ENCODE assay signal across 8 cellular contexts in the genomic region with DNA sequence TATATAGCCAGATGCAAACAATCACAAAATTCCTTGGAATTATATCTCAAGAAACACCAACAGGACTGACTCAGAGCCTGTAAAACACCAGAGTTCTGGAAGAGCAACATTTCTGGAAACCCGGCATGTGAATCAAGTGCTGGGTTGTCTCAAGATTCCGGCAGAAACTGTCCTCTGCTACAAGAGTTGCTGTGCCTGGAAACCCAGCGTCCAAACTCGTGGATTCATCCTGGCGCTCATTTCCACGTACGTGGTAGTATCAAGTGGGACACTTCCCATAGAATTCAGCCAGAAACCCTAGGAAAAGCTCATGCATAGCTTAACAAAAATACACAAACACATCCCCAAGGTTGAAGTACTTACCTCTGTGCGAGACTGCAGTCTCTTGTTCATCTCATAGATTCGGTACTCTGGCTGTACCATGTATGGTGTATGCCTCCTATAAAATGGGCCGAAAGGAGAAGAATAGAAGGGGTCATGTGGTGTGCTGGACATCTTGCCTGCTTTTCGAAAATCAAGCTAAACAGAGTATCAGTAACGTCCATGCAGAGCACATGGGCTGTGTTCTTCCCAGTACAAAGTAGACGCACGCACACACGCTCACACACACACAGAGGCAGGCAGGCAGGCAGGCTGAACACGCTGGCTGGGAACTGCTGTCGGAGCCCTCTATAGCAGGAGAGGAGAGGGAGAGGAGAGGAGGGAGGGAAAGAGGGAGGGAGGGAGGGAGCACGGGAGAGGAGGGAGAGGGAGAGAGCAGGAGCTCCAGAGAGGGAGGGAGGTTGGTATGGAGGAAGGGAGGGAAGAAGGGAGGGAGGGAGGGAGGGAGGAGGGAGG. TPM values are rescaled to one million over a fixed set of nuclear protein-coding genes. Genes with fewer than 3 reads are reported as not detected.
DNase-seq lines count a peak whose midpoint lies in the region; ATAC-seq, FAIRE-seq and TF ChIP-seq lines count a peak whose summit lies in the region.

A gene (minus strand): TSS at position 655 of the 837 bp plus-strand sequence.

- H3K36me3 ChIP-seq in IMR-90 (ENCODE audit: control insufficient read depth, insufficient read depth, low read length): no peaks in the 10 kb centered on the region
- no peaks in the 10 kb centered on the region for H3K36me3 ChIP-seq in liver (ENCODE audit: control insufficient read depth in 4 of 4, insufficient read depth in 3 of 4, low read depth in 1 of 4, low read length in 3 of 4)
- no peaks in the 10 kb centered on the region for H3K36me3 ChIP-seq in stomach

- TF ChIP-seq POLR2A in IMR-90 (IDR thresholded peaks at IDR 0.05; ENCODE audit: low read depth, low read length): no peak
- TF ChIP-seq POLR2A in stomach (IDR thresholded peaks at IDR 0.05): no peak

- peak within 1 kb of the TSS; percentile 54 for H2AK5ac ChIP-seq in IMR-90 (ENCODE audit: low read depth, low read length)

- peak within 1 kb of the TSS; percentile 90 for H3K18ac ChIP-seq in IMR-90 (ENCODE audit: low read depth, low read length)

- peaks cover 0 to 16% of the 10 kb centered on the region in 2 experiments; a peak in 3 of 4 replicates for H3K79me1 ChIP-seq in IMR-90 (ENCODE audit: low read depth in 1 of 2, low read length in 2 of 2)

- no peak for TF ChIP-seq CTCF in IMR-90 (conservative IDR thresholded peaks at IDR 0.05; ENCODE audit: low read depth, low read length)
- TF ChIP-seq CTCF in liver (IDR thresholded peaks at IDR 0.05; ENCODE audit: low read depth, low read length, missing input control): no peak
- TF ChIP-seq CTCF in stomach (IDR thresholded peaks at IDR 0.05): no peak

- H2AK9ac ChIP-seq in IMR-90 (replicated peaks; ENCODE audit: low read depth, low read length, poor library complexity): peak within 1 kb of the TSS; percentile 56

- CTCF ChIA-PET in IMR-90 (lab: Yijun Ruan, JAX): interaction anchor here (0.5 to 1.6 kb wide), 4 partner anchors 19 to 426 kb away, joined by 3 to 6 read pairs (median 3); no protein-coding TSS in a partner anchor

- H3K9me1 ChIP-seq in IMR-90 (ENCODE audit: insufficient read depth, low read length): no peaks in the 10 kb centered on the region

- WGBS in IMR-90 (ENCODE audit: extremely low coverage in 2 of 2, insufficient read length in 1 of 2), 2 experiments: 0% methylated on average over 6 of the region's 18 CpGs; no CpG with 5 or more reads in 1 of the 2 experiments
- WGBS in liver: 10% methylated on average over 18 of the region's 18 CpGs
- WGBS in stomach, 5 donors: 2 to 7% (median 5%) methylated on average over 17 to 18 of the region's 18 CpGs

- in situ Hi-C loops in IMR-90 (cut with MboI; ENCODE audit: low sequenced_read_pairs): no loop called here

- H2BK15ac ChIP-seq in IMR-90 (ENCODE audit: low read depth, low read length): peak within 1 kb of the TSS; percentile 84; the same call in 1 of the 3 replicates

- TF ChIP-seq RAD21 in IMR-90 (IDR thresholded peaks at IDR 0.05; ENCODE audit: low read length) (no peak; the same call in 1 of the 2 replicates), liver (IDR thresholded peaks at IDR 0.05) (peak in 1 of 2 donors; percentile 51)

- peak within 1 kb of the TSS; percentile 90 for H2BK20ac ChIP-seq in IMR-90 (ENCODE audit: low read depth, low read length)

- peak within 1 kb of the TSS; percentile 82 for H3K23ac ChIP-seq in IMR-90 (ENCODE audit: low read depth, low read length)

- H3K4me2 ChIP-seq in IMR-90 (ENCODE audit: low read depth, low read length): peak within 1 kb of the TSS; percentile 97

- H2BK5ac ChIP-seq in IMR-90 (ENCODE audit: low read depth, low read length, poor library complexity, severe bottlenecking): peak within 1 kb of the TSS; percentile 86

- POLR2A ChIA-PET in IMR-90 (lab: Charles Lee; ENCODE audit: unreplicated experiment): interaction anchor here (0.7 kb wide), 1 partner anchor 23 kb away, joined by 4 read pairs; no protein-coding TSS in a partner anchor

- peak within 1 kb of the TSS; percentile 85 for H3K56ac ChIP-seq in IMR-90 (ENCODE audit: extremely low read depth, insufficient read depth, low read length)

- peak within 1 kb of the TSS; percentile 59 to 94 for H4K8ac ChIP-seq in IMR-90 (ENCODE audit: low read depth in 2 of 2, low read length in 2 of 2)

- ATAC-seq in IMR-90 (ENCODE audit: low read depth) (peak; percentile 81), GM21381 (IDR thresholded peaks at IDR 0.05; ENCODE audit: unreplicated experiment) (no peak), GM18858 (IDR thresholded peaks at IDR 0.05; ENCODE audit: unreplicated experiment) (no peak)

- H3K27me3 ChIP-seq in IMR-90 (ENCODE audit: control insufficient read depth, insufficient read depth, low read length): no peaks in the 10 kb centered on the region
- H3K27me3 ChIP-seq in liver (ENCODE audit: control insufficient read depth in 4 of 4, insufficient read depth in 4 of 4, low read length in 3 of 4): no peaks in the 10 kb centered on the region
- H3K27me3 ChIP-seq in stomach: no peaks in the 10 kb centered on the region

- peak within 1 kb of the TSS; percentile 86 for H3K14ac ChIP-seq in IMR-90 (replicated peaks; ENCODE audit: low read depth, low read length)

- peak within 1 kb of the TSS; percentile 84 for H2AFZ ChIP-seq in IMR-90 (replicated peaks; ENCODE audit: low read length, poor library complexity)

- FAIRE-seq in RCC 7860 (lab: Jason Lieb, UNC): no peak

- dilution Hi-C loops in IMR-90 (cut with HindIII; ENCODE audit: low sequenced_read_pairs, unreplicated experiment): no loop called here

- H3K9me3 ChIP-seq in IMR-90 (ENCODE audit: control insufficient read depth, insufficient read depth, low read length): no peaks in the 10 kb centered on the region
- H3K9me3 ChIP-seq in liver (ENCODE audit: control insufficient read depth in 4 of 4, low read length in 3 of 4): no peaks in the 10 kb centered on the region
- no peaks in the 10 kb centered on the region for H3K9me3 ChIP-seq in stomach

- H4K5ac ChIP-seq in IMR-90 (ENCODE audit: low read depth, low read length): peak within 1 kb of the TSS; percentile 87

- no peaks in the 10 kb centered on the region for H4K20me1 ChIP-seq in IMR-90 (ENCODE audit: insufficient read depth, low read length)

- peak within 1 kb of the TSS; percentile 81 for H3K4ac ChIP-seq in IMR-90 (ENCODE audit: low read depth, low read length)

- H3K4me1 ChIP-seq in IMR-90 (ENCODE audit: control insufficient read depth, insufficient read depth, low read length) (peaks cover 11% of the 10 kb centered on the region), liver (ENCODE audit: control insufficient read depth in 4 of 4, insufficient read depth in 4 of 4, low read length in 3 of 4) (peaks cover 0 to 4% (median 2%) of the 10 kb centered on the region in 4 donors), stomach (peaks cover 0 to 35% (median 11%) of the 10 kb centered on the region in 4 donors)

- intact Hi-C loops in IMR-90 (cut with micrococcal nuclease): loop anchor here (1.0 to 10.0 kb wide), 7 partner anchors 103 to 603 kb away; no protein-coding TSS in a partner anchor
- intact Hi-C loops in stomach (cut with DNase I; ENCODE audit: low total_unique reads): no loop called here

- TF ChIP-seq EP300 in stomach (IDR thresholded peaks at IDR 0.05): no peak

- BruUV-seq in IMR-90 (replicated peaks; lab: Mats Ljungman, UMichigan): no TSS peak

- DNase-seq in IMR-90 (peak; percentile 88), ecto neural progenitor cell (ENCODE audit: low spot score) (peak; percentile 78), stomach (peak; percentile 45), RCC 7860 (ENCODE audit: low spot score) (no peak)
- DNase-seq in stimulated activated CD4-positive, alpha-beta T cell treated with anti-CD3 and anti-CD28 coated beads, Interleukin-2, amount 100 ng/mL, for 24 hours: no peak

- H3K27ac ChIP-seq in IMR-90 (ENCODE audit: insufficient read depth, low read length): peak within 1 kb of the TSS; percentile 99
- peak within 1 kb of the TSS; percentile 13 to 68 for H3K27ac ChIP-seq in liver (ENCODE audit: low read depth in 1 of 2, low read length in 2 of 2)
- H3K27ac ChIP-seq in stomach: peak within 1 kb of the TSS; percentile 52 to 82 (median 71)

- H4K91ac ChIP-seq in IMR-90 (ENCODE audit: insufficient read depth, low read depth, low read length): peak within 1 kb of the TSS; percentile 68

- peak within 1 kb of the TSS; percentile 96 for H2BK120ac ChIP-seq in IMR-90 (ENCODE audit: low read depth, low read length)

- peak within 1 kb of the TSS; percentile 90 for H3K9ac ChIP-seq in IMR-90 (ENCODE audit: low read depth, low read length)
- peak within 1 kb of the TSS; percentile 30 to 40 for H3K9ac ChIP-seq in liver (ENCODE audit: low read depth in 1 of 2, low read length in 2 of 2)

- H3K4me3 ChIP-seq in IMR-90 (ENCODE audit: insufficient read depth, low read depth, low read length) (peak within 1 kb of the TSS; percentile 88), liver (ENCODE audit: low read depth in 1 of 3, low read length in 3 of 3) (peak within 1 kb of the TSS; percentile 37 to 56 (median 48)), stomach (peak within 1 kb of the TSS; percentile 48 to 53 (median 48))

TF ChIP-seq in IMR-90, 13 proteins besides CTCF, POLR2A, EP300 and RAD21 (continues in another document):
- TF ChIP-seq RCOR1 (IDR thresholded peaks at IDR 0.05; ENCODE audit: insufficient replicate concordance, low read length) (no peak), NFE2L2 (IDR thresholded peaks at IDR 0.05; ENCODE audit: low read depth, low read length) (no peak), RFX5 (IDR thresholded peaks at IDR 0.05; ENCODE audit: low read depth, low read length) (no peak), SMC3 (IDR thresholded peaks at IDR 0.05; ENCODE audit: low read depth, low read length) (no peak), CEBPB (IDR thresholded peaks at IDR 0.05; ENCODE audit: low read depth, low read length) (no peak), MAZ (IDR thresholded peaks at IDR 0.05; ENCODE audit: borderline replicate concordance, low read depth, low read length) (peak; percentile 88; the same call in 1 of the 2 replicates)

TF ChIP-seq in liver, 16 proteins besides CTCF, POLR2A, EP300 and RAD21:
- TF ChIP-seq, protein P1, sequence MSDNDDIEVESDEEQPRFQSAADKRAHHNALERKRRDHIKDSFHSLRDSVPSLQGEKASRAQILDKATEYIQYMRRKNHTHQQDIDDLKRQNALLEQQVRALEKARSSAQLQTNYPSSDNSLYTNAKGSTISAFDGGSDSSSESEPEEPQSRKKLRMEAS (IDR thresholded peaks at IDR 0.05): peak; percentile 58
- TF ChIP-seq, protein P2, sequence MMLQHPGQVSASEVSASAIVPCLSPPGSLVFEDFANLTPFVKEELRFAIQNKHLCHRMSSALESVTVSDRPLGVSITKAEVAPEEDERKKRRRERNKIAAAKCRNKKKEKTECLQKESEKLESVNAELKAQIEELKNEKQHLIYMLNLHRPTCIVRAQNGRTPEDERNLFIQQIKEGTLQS (IDR thresholded peaks at IDR 0.05): no peak
TF ChIP-seq in liver: peak in this region for 1.

RNA-seq across cellular contexts. Expression of the gene that starts here (rescaled TPM):
- total RNA-seq in IMR-90 (2012; rRNA removed): 92.8 and 116 TPM in 2 replicates
- polyA plus RNA-seq in IMR-90 (2012; rRNA removed): 54.7 and 67.9 TPM in 2 replicates
- polyA plus RNA-seq in IMR-90 (2012; cell fraction: cytosol; rRNA removed): 46.8 and 76.7 TPM in 2 replicates
- polyA plus RNA-seq in IMR-90 (2012; cell fraction: nucleus; rRNA removed; ENCODE audit: low replicate concordance): 29.8 and 111 TPM in 2 replicates
- total RNA-seq in liver: 10 to 100 TPM; 18.7 to 31.9 TPM
- 10 to 100 TPM in 1 of 2 donors, 1 to 10 TPM in 1; 7.4 to 14.8 TPM for polyA plus RNA-seq in liver
- 10 to 100 TPM in 4 of 5 donors, 1 to 10 TPM in 1; 6.2 to 63.3 (median 15.6) TPM for total RNA-seq in stomach
- polyA plus RNA-seq in stomach: 10 to 100 TPM in 1 of 3 donors, 1 to 10 TPM in 2; 6.9 to 14.7 (median 7.5) TPM

Comparison
In these comparisons a context has a peak if more than half of its experiments do, and no peak if none do; other contexts are left out.
1. DNase-seq: peak in IMR-90 (single experiment), ecto neural progenitor cell (single experiment) and stomach (single experiment); none in RCC 7860 (single experiment) and stimulated activated CD4-positive, alpha-beta T cell treated with anti-CD3 and anti-CD28 coated beads, Interleukin-2, amount 100 ng/mL, for 24 hours (0 of 2).
2. H3K27ac ChIP-seq: peak in every context shown above with its lines; median percentile 99 in IMR-90; 71 in stomach; 40 in liver.
3. Peak in every context shown above with its lines, with median percentiles within 50 percentile points of each other: H3K4me3 ChIP-seq.